Comparison of ENCODE assay signal across 23 cellular contexts in the genomic region with DNA sequence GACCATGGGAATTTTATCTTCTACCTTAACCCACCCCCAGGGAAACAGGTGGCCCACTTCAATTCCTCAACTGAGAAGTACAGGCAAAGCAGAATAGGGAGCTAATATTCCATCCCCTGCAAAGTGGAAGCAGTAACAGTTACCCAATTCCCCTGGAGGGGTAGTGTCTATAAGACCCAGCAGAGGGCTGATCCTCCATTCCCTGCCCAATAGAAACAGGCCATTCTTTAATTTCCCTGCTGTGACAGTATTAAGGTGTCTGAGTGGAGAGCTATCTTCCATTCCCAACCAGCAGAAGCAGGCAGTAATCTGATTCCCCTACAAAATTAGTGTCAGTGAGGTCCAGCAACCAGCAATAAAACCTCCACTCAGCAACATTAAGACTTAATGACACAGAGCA.
"Had no signal": no experiment of that assay in that cellular context is flagged by ENCODE, and none has a peak within 500 bp of the region (broad histone marks: within the 10 kb centered on the region; RNA-seq: fewer than 3 reads in every experiment).

No MANE protein-coding gene starts in this region.

- H3K4me3 ChIP-seq: mucosa of descending colon, ovary, stomach, thoracic aorta, transverse colon had no signal

- H3K27me3 Mint-ChIP-seq: naive thymus-derived CD8-positive, alpha-beta T cell; progenitor cell of endocrine pancreas had no signal

- H3K27ac ChIP-seq: foreskin keratinocyte, ovary, stomach, thoracic aorta, transverse colon had no signal

- H3K4me1 ChIP-seq: foreskin keratinocyte, stomach, transverse colon had no signal

- H3K4me1 Mint-ChIP-seq: naive thymus-derived CD8-positive, alpha-beta T cell; neural crest cell had no signal

- H3K36me3 ChIP-seq: ovary, stomach, thoracic aorta, transverse colon had no signal

- FAIRE-seq: colon, endothelial cell of umbilical vein, islet of Langerhans, small intestine had no signal

- H3K27ac Mint-ChIP-seq: naive thymus-derived CD8-positive, alpha-beta T cell; progenitor cell of endocrine pancreas had no signal

- H3K27me3 ChIP-seq: foreskin keratinocyte, ovary, stomach, transverse colon had no signal

- DNase-seq: dermis blood vessel endothelial cell; erythroblast; foreskin keratinocyte; kidney glomerular epithelial cell; mammary epithelial cell; mucosa of descending colon; naive thymus-derived CD8-positive, alpha-beta T cell; nucleus accumbens; ovary; right cardiac atrium; small intestine; stimulated activated CD4-positive, alpha-beta T cell treated with anti-CD3 and anti-CD28 coated beads, Interleukin-12 subunit alpha, Interleukin-12 subunit beta, amount 100 ng/mL, for 4 hours; stimulated activated naive CD4-positive, alpha-beta T cell; stomach; substantia nigra; transverse colon had no signal

- H3K4me3 Mint-ChIP-seq: naive thymus-derived CD8-positive, alpha-beta T cell; neural crest cell had no signal

- ATAC-seq: foreskin keratinocyte; left lobe of liver; mucosa of descending colon; naive thymus-derived CD8-positive, alpha-beta T cell; right cardiac atrium had no signal

- H3K9me3 ChIP-seq: mucosa of descending colon, ovary, stomach, thoracic aorta, transverse colon had no signal
